In genomic region chr10:101062231-101063161, GRCh38 we compare ENCODE assay signal across 8 cellular contexts. TPM values are rescaled to one million over a fixed set of nuclear protein-coding genes. Genes with fewer than 3 reads are reported as not detected.
DNase-seq lines count a peak whose midpoint lies in the region; ATAC-seq and TF ChIP-seq lines count a peak whose summit lies in the region.

No MANE protein-coding gene starts in this region.

- intact Hi-C loops in uterus (cut with DNase I; ENCODE audit: low total_unique reads), result no loop called here

- H3K4me1 ChIP-seq in esophagus (ENCODE audit: control insufficient read depth in 2 of 2, insufficient read depth in 2 of 2, low read length in 1 of 2) (peaks cover 7 to 19% of the 10 kb centered on the region in 2 donors), uterus (peaks cover 0 to 14% of the 10 kb centered on the region in 2 donors)

- ATAC-seq in activated CD8-positive, alpha-beta T cell treated with anti-CD3 and anti-CD28 coated beads, Interleukin-2, amount 10 ng/mL, durations not matched to agents 7 days and 5 days, result peak; percentile 32
- ATAC-seq in HG02884 (IDR thresholded peaks at IDR 0.05; ENCODE audit: unreplicated experiment), result no peak

- H3K36me3 ChIP-seq in esophagus (ENCODE audit: control insufficient read depth in 2 of 2, insufficient read depth in 2 of 2, low read length in 1 of 2) (no peaks in the 10 kb centered on the region), uterus (no peaks in the 10 kb centered on the region)

- 8 to 10% methylated on average over 60 to 72 of the region's 72 CpGs for WGBS in esophagus, 2 donors

- POLR2A ChIA-PET in activated CD8-positive, alpha-beta T cell treated with anti-CD3 and anti-CD28 coated beads, Interleukin-2, amount 10 ng/mL, durations not matched to agents 7 days and 5 days (lab: Charles Lee), result interaction anchor here (1.2 kb wide), 2 partner anchors 12 to 19 kb away, joined by 3 to 7 read pairs; no protein-coding TSS in a partner anchor

- peaks cover 57% of the 10 kb centered on the region for H3K4me1 Mint-ChIP-seq in activated CD8-positive, alpha-beta T cell treated with anti-CD3 and anti-CD28 coated beads, Interleukin-2, amount 10 ng/mL, durations not matched to agents 7 days and 5 days (ENCODE audit: low read depth)
- peaks cover 61% of the 10 kb centered on the region for H3K4me1 Mint-ChIP-seq in nephron progenitor cell

- H3K27ac ChIP-seq in esophagus (ENCODE audit: low read depth in 2 of 2, low read length in 1 of 2) (peak overlapping the region in 1 of 2 donors; percentile 51), uterus (peak overlapping the region; percentile 91 to 98)

- in situ Hi-C loops in GM18951 (cut with MboI; ENCODE audit: low sequenced_read_pairs, unreplicated experiment), result no loop called here

- TF ChIP-seq CTCF in nephron progenitor cell (IDR thresholded peaks at IDR 0.05) (peak; percentile 52), uterus (IDR thresholded peaks at IDR 0.05) (peak; percentile 28 to 57 (median 53))

- peaks cover 0 to 3% of the 10 kb centered on the region in 2 donors for H3K27me3 ChIP-seq in esophagus (ENCODE audit: control insufficient read depth in 1 of 2, insufficient read depth in 2 of 2, low read length in 2 of 2)
- H3K27me3 ChIP-seq in uterus, result no peaks in the 10 kb centered on the region

- DNase-seq in AG08396 (ENCODE audit: low spot score) (peak; percentile 75), NCI-H2227 (lab: John Stamatoyannopoulos, UW; ENCODE audit: unreplicated experiment) (peak; percentile 63), nephron progenitor cell (peak; percentile 86), uterus (peak; percentile 35 to 44)
- DNase-seq in activated CD8-positive, alpha-beta T cell treated with anti-CD3 and anti-CD28 coated beads, Interleukin-2, amount 10 ng/mL, durations not matched to agents 7 days and 5 days, result peak; percentile 49

- H3K4me3 ChIP-seq in esophagus (ENCODE audit: low read depth in 1 of 2, low read length in 2 of 2) (peak overlapping the region; percentile 20 to 45), uterus (peak overlapping the region; percentile 21 to 87)

- TF ChIP-seq POLR2A in GM18951 (IDR thresholded peaks at IDR 0.05; ENCODE audit: extremely low read depth, insufficient read depth, insufficient read length), result peak; percentile 49
- TF ChIP-seq POLR2A in uterus (IDR thresholded peaks at IDR 0.05), result peak in 1 of 2 donors; percentile 31

- peaks cover 44% of the 10 kb centered on the region for H3K27me3 Mint-ChIP-seq in activated CD8-positive, alpha-beta T cell treated with anti-CD3 and anti-CD28 coated beads, Interleukin-2, amount 10 ng/mL, durations not matched to agents 7 days and 5 days (ENCODE audit: low read depth)
- peaks cover 59% of the 10 kb centered on the region for H3K27me3 Mint-ChIP-seq in nephron progenitor cell (ENCODE audit: low read depth, poor library complexity)

- no peaks in the 10 kb centered on the region for H3K9me3 Mint-ChIP-seq in activated CD8-positive, alpha-beta T cell treated with anti-CD3 and anti-CD28 coated beads, Interleukin-2, amount 10 ng/mL, durations not matched to agents 7 days and 5 days (ENCODE audit: insufficient read depth)
- H3K9me3 Mint-ChIP-seq in nephron progenitor cell, result no peaks in the 10 kb centered on the region

- H3K4me3 Mint-ChIP-seq in activated CD8-positive, alpha-beta T cell treated with anti-CD3 and anti-CD28 coated beads, Interleukin-2, amount 10 ng/mL, durations not matched to agents 7 days and 5 days, result peak overlapping the region; percentile 56
- peak overlapping the region; percentile 83 for H3K4me3 Mint-ChIP-seq in nephron progenitor cell

- peak overlapping the region; percentile 72 for H3K27ac Mint-ChIP-seq in activated CD8-positive, alpha-beta T cell treated with anti-CD3 and anti-CD28 coated beads, Interleukin-2, amount 10 ng/mL, durations not matched to agents 7 days and 5 days
- peak overlapping the region; percentile 96 for H3K27ac Mint-ChIP-seq in nephron progenitor cell

- peaks cover 8% of the 10 kb centered on the region for H3K36me3 Mint-ChIP-seq in activated CD8-positive, alpha-beta T cell treated with anti-CD3 and anti-CD28 coated beads, Interleukin-2, amount 10 ng/mL, durations not matched to agents 7 days and 5 days (ENCODE audit: low read depth)
- H3K36me3 Mint-ChIP-seq in nephron progenitor cell (ENCODE audit: low read depth), result no peaks in the 10 kb centered on the region

- no peaks in the 10 kb centered on the region for H3K9me3 ChIP-seq in esophagus (ENCODE audit: control insufficient read depth in 2 of 2, insufficient read depth in 1 of 2, low read depth in 1 of 2, low read length in 1 of 2)
- H3K9me3 ChIP-seq in uterus, result no peaks in the 10 kb centered on the region

- CTCF ChIA-PET in activated CD8-positive, alpha-beta T cell treated with anti-CD3 and anti-CD28 coated beads, Interleukin-2, amount 10 ng/mL, durations not matched to agents 7 days and 5 days (lab: Charles Lee), result interaction anchor here (0.7 to 15.1 kb wide), 9 partner anchors 12 to 65 kb away, joined by 3 to 235 read pairs (median 7); partner anchors contain the start of genes PDZD7 and SFXN3

RNA-seq across cellular contexts. Expression of gene KAZALD1, which starts 0.7 kb away (rescaled TPM):
- under 1 TPM in 1 of 2 experiments, not detected in 1; 0.18 TPM for total RNA-seq in activated CD8-positive, alpha-beta T cell treated with anti-CD3 and anti-CD28 coated beads, Interleukin-2, amount 10 ng/mL, durations not matched to agents 7 days and 5 days
- polyA plus RNA-seq in esophagus, result 1 to 10 TPM in 1 of 2 donors, under 1 TPM in 1; 0.81 to 1.4 TPM
- 10 to 100 TPM in 1 of 4 donors, 1 to 10 TPM in 1, under 1 TPM in 1, not detected in 1; 0.26 to 34.6 (median 6.3) TPM for total RNA-seq in uterus

RNA-seq across cellular contexts. Expression of gene SFXN3, which starts 31.5 kb away (rescaled TPM):
- total RNA-seq in activated CD8-positive, alpha-beta T cell treated with anti-CD3 and anti-CD28 coated beads, Interleukin-2, amount 10 ng/mL, durations not matched to agents 7 days and 5 days, result 10 to 100 TPM; 24.7 to 24.8 TPM
- polyA plus RNA-seq in esophagus, result 1 to 10 TPM; 5.2 to 5.7 TPM
- 100 to 1,000 TPM in 1 of 4 donors, 10 to 100 TPM in 3; 34.6 to 161 (median 58.1) TPM for total RNA-seq in uterus

RNA-seq across cellular contexts. Expression of gene PDZD7, which starts 31.6 kb away (rescaled TPM):
- under 1 TPM; 0.47 to 0.50 TPM for total RNA-seq in activated CD8-positive, alpha-beta T cell treated with anti-CD3 and anti-CD28 coated beads, Interleukin-2, amount 10 ng/mL, durations not matched to agents 7 days and 5 days
- polyA plus RNA-seq in esophagus, result under 1 TPM; 0.11 to 0.14 TPM
- total RNA-seq in uterus, result 1 to 10 TPM in 1 of 4 donors, under 1 TPM in 2, not detected in 1; under 0.01 to 1.3 (median 0.61) TPM
